ENCODE assay signal across 7 cellular contexts in the genomic region with DNA sequence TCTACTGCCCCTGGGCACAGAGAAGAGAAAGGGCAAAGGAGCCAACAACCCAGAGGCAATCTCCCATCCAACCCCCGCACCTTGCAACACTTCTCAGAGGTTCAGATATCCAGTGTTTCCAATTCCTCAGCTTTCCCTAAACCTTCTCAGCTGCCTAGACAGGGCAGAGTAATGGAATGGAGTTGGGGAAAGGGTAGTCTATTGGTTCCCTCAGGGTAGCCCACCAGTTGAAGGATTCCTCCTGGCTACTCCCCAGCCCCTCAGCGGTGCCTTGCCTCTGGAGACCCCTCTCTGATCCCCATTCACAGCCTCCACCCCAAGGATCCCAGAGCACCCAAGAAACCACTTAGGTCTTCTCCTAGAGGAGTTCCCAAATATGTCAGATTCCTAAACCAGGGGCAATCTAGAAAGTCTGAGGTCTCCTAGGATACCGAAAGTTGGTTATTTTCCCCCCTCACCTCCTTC. TPM values are rescaled to one million over a fixed set of nuclear protein-coding genes. Genes with fewer than 3 reads are reported as not detected.
DNase-seq lines count a peak whose midpoint lies in the region; ATAC-seq and TF ChIP-seq lines count a peak whose summit lies in the region.
"Had no signal": no experiment of that assay in that cellular context is flagged by ENCODE, and none has a peak within 500 bp of the region (broad histone marks: within the 10 kb centered on the region; RNA-seq: fewer than 3 reads in every experiment).

No MANE protein-coding gene starts in this region.

- no peaks in the 10 kb centered on the region for H3K36me3 ChIP-seq in colonic mucosa
- peaks cover 8% of the 10 kb centered on the region for H3K36me3 ChIP-seq in neutrophil
- H3K36me3 ChIP-seq in transverse colon = no peaks in the 10 kb centered on the region

- peaks cover 7% of the 10 kb centered on the region; the same call in 1 of the 2 replicates for H3K27me3 ChIP-seq in H9 (ENCODE audit: insufficient read depth, low read length)
- H3K27me3 ChIP-seq in colonic mucosa = peaks cover 11% of the 10 kb centered on the region
- no peaks in the 10 kb centered on the region for H3K27me3 ChIP-seq in neutrophil
- peaks cover 48% of the 10 kb centered on the region for H3K27me3 ChIP-seq in transverse colon

- no peaks in the 10 kb centered on the region for H3K9me3 Mint-ChIP-seq in H9
- H3K9me3 Mint-ChIP-seq: activated T-helper 2 cell treated with anti-CD3 and anti-CD28 coated beads, Interferon-gamma antibody, Interleukin-2, Interleukin-4, amounts not matched to agents 10 μg/mL and 5 μg/mL and 100 μg/mL, durations not matched to agents 14 hours and 24 hours and 36 hours had no signal

- H3K27ac Mint-ChIP-seq in H9 = no peak overlapping the region
- H3K27ac Mint-ChIP-seq: activated T-helper 2 cell treated with anti-CD3 and anti-CD28 coated beads, Interferon-gamma antibody, Interleukin-2, Interleukin-4, amounts not matched to agents 10 μg/mL and 5 μg/mL and 100 μg/mL, durations not matched to agents 14 hours and 24 hours and 36 hours had no signal

- H3K4me3 Mint-ChIP-seq in H9 = peak overlapping the region; percentile 57 to 79

- no peak overlapping the region for H2AK5ac ChIP-seq in H9 (ENCODE audit: insufficient read length, low read length)

- H3K4me2 ChIP-seq in H9 (ENCODE audit: insufficient read depth, insufficient read length, low read length) = peak overlapping the region; percentile 84

- H4K5ac ChIP-seq in H9 (ENCODE audit: insufficient read length, low read depth, low read length) = no peak overlapping the region

- H3K27ac ChIP-seq in H9 (ENCODE audit: insufficient read length, low read depth, low read length) = no peak overlapping the region
- H3K27ac ChIP-seq in colonic mucosa = no peak overlapping the region
- H3K27ac ChIP-seq in neutrophil = peak overlapping the region; percentile 93
- H3K27ac ChIP-seq in transverse colon = no peak overlapping the region

- no peak overlapping the region for H2BK15ac ChIP-seq in H9 (ENCODE audit: low read depth, low read length)

- no peaks in the 10 kb centered on the region for H3K79me2 ChIP-seq in H9 (ENCODE audit: insufficient read depth, low read length)

- H3K23me2 ChIP-seq in H9 (ENCODE audit: insufficient read length, low read depth, low read length, poor library complexity, severe bottlenecking) = peaks cover 6% of the 10 kb centered on the region

- no peak overlapping the region for H2AFZ ChIP-seq in H9 (ENCODE audit: low read length)

- no peak overlapping the region for H3K4ac ChIP-seq in H9 (ENCODE audit: low read depth, low read length)

- no peaks in the 10 kb centered on the region for H3K79me1 ChIP-seq in H9 (ENCODE audit: insufficient read depth, low read depth, low read length, poor library complexity, severe bottlenecking)

- H4K91ac ChIP-seq in H9 (ENCODE audit: insufficient read length, low read depth, low read length) = no peak overlapping the region

- TF ChIP-seq POLR2A in transverse colon (IDR thresholded peaks at IDR 0.05) = no peak

- no peak for TF ChIP-seq EP300 in transverse colon (IDR thresholded peaks at IDR 0.05; ENCODE audit: low read depth)

- H3K4me1 Mint-ChIP-seq in H9 = peaks cover 51 to 60% of the 10 kb centered on the region in 2 experiments

- in situ Hi-C loops in transverse colon (cut with MboI; ENCODE audit: low pct_ligation_motif_present in 1 of 4, low pct_unique_long_range_greater_than_20kb in 1 of 4, low sequenced_read_pairs in 3 of 4) = no loop called here

- intact Hi-C loops in colonic mucosa (cut with DNase I) = no loop called here
- intact Hi-C loops in transverse colon (cut with DNase I; ENCODE audit: low total_unique reads) = no loop called here

- peaks cover 33% of the 10 kb centered on the region for H3K27me3 Mint-ChIP-seq in H9 (ENCODE audit: low read depth)

- no peak overlapping the region for H2BK20ac ChIP-seq in H9 (ENCODE audit: low read depth, low read length, poor library complexity, severe bottlenecking)

- no peak overlapping the region for H3K14ac ChIP-seq in H9 (ENCODE audit: insufficient read depth, low read length)

- no peak overlapping the region for H3K18ac ChIP-seq in H9 (ENCODE audit: insufficient read length, low read depth, low read length)

- no peak overlapping the region for H2BK12ac ChIP-seq in H9 (ENCODE audit: insufficient read length, low read depth, low read length)

- no peak overlapping the region for H2BK120ac ChIP-seq in H9 (ENCODE audit: low read depth, low read length, poor library complexity, severe bottlenecking)

- H3K4me3 ChIP-seq in colonic mucosa (peak overlapping the region; percentile 15), neutrophil (ENCODE audit: low read depth in 1 of 2, low read length in 1 of 2) (peak overlapping the region; percentile 82 to 91), transverse colon (peak overlapping the region in 1 of 4 donors; percentile 26)

- H3K9me3 ChIP-seq in H9 (ENCODE audit: control insufficient read depth, low read depth, low read length) = no peaks in the 10 kb centered on the region
- no peaks in the 10 kb centered on the region for H3K9me3 ChIP-seq in colonic mucosa
- no peaks in the 10 kb centered on the region for H3K9me3 ChIP-seq in neutrophil
- no peaks in the 10 kb centered on the region for H3K9me3 ChIP-seq in transverse colon

- no CpG with 5 or more reads among the region's 3 CpGs for whole genome bisulfite sequencing in H9 (ENCODE audit: extremely low coverage, insufficient read length, low lambda C conversion rate)
- 49 to 60% methylated on average over 1 to 3 of the region's 3 CpGs for WGBS in transverse colon (ENCODE audit: low coverage in 1 of 2), 2 donors

- no peaks in the 10 kb centered on the region for H4K20me1 ChIP-seq in H9 (ENCODE audit: control insufficient read depth, insufficient read depth, insufficient read length)

- no peak overlapping the region for H3K56ac ChIP-seq in H9 (ENCODE audit: insufficient read length, low read depth, low read length)

- no peak overlapping the region for H3T11ph ChIP-seq in H9 (ENCODE audit: low read length)

- H3K4me1 ChIP-seq in H9 (ENCODE audit: insufficient read depth, low read length) (peaks cover 11% of the 10 kb centered on the region; the same call in 1 of the 2 replicates), colonic mucosa (no peaks in the 10 kb centered on the region), neutrophil (ENCODE audit: control insufficient read depth in 1 of 2, insufficient read depth in 1 of 2, low read depth in 1 of 2, low read length in 1 of 2) (peaks cover 69 to 85% of the 10 kb centered on the region in 2 experiments), transverse colon (peaks cover 7 to 17% (median 12%) of the 10 kb centered on the region in 4 donors)

- no peaks in the 10 kb centered on the region for H3K36me3 Mint-ChIP-seq in H9 (ENCODE audit: insufficient read depth in 1 of 3, low read depth in 3 of 3)

- DNase-seq in H9 (peak; percentile 31), colonic mucosa (no peak), transverse colon (no peak), AG08395 (ENCODE audit: low spot score) (no peak)

- no peak for TF ChIP-seq CTCF in H9 (conservative IDR thresholded peaks at IDR 0.05)
- TF ChIP-seq CTCF in colonic mucosa (IDR thresholded peaks at IDR 0.05) = no peak
- no peak for TF ChIP-seq CTCF in neutrophil (IDR thresholded peaks at IDR 0.05)
- TF ChIP-seq CTCF in transverse colon (IDR thresholded peaks at IDR 0.05) = no peak

- H3K9ac ChIP-seq in H9 (ENCODE audit: extremely low read depth, insufficient read length, low read length) (no peak overlapping the region), colonic mucosa (ENCODE audit: low read depth in 2 of 2, low read length in 2 of 2) (no peak overlapping the region)

- no peak overlapping the region for H3K23ac ChIP-seq in H9 (ENCODE audit: insufficient read length, low read depth, low read length)

- H4K8ac ChIP-seq in H9 (replicated peaks; ENCODE audit: insufficient read length, low read depth, low read length) = no peak overlapping the region

- no peak overlapping the region for H2BK5ac ChIP-seq in H9 (ENCODE audit: insufficient read length, low read length)

- ATAC-seq in GM21619 (IDR thresholded peaks at IDR 0.05; ENCODE audit: unreplicated experiment) = no peak

RNA-seq across cellular contexts. Expression of gene NFE2, which starts 0.5 kb away (rescaled TPM):
- total RNA-seq in H9 (2021) = 1.2 and 1.5 TPM in 2 replicates
- under 1 TPM in 1 of 2 donors, not detected in 1; 0.30 TPM for total RNA-seq in colonic mucosa
- not detected for total RNA-seq in transverse colon
- total RNA-seq: activated T-helper 2 cell treated with anti-CD3 and anti-CD28 coated beads, Interferon-gamma antibody, Interleukin-2, Interleukin-4, amounts not matched to agents 10 μg/mL and 5 μg/mL and 100 μg/mL, durations not matched to agents 14 hours and 24 hours and 36 hours had no signal

RNA-seq across cellular contexts. Expression of gene HNRNPA1, which starts 19.8 kb away (rescaled TPM):
- total RNA-seq in H9 (2021) = 3,193 and 3,242 TPM in 2 replicates
- 1,000 to 10,000 TPM in 1 of 2 donors, 100 to 1,000 TPM in 1; 716 to 1,090 TPM for total RNA-seq in colonic mucosa
- 100 to 1,000 TPM; 104 to 747 (median 326) TPM for total RNA-seq in transverse colon

RNA-seq across cellular contexts. Expression of gene CBX5, which starts 20.4 kb away (rescaled TPM):
- total RNA-seq in H9 (2021) (204 and 206 TPM in 2 replicates), colonic mucosa (10 to 100 TPM; 49.3 to 77.5 TPM), transverse colon (10 to 100 TPM; 18.9 to 28.8 (median 22.8) TPM)

RNA-seq across cellular contexts. Expression of gene COPZ1, which starts 24.6 kb away (rescaled TPM):
- total RNA-seq in H9 (2021) = 104 TPM in 2 replicates
- 100 to 1,000 TPM; 164 to 173 TPM for total RNA-seq in colonic mucosa
- total RNA-seq in transverse colon = 10 to 100 TPM; 25.8 to 79.6 (median 63.6) TPM
